Comparison of ENCODE assay signal across 8 cellular contexts in the genomic region with DNA sequence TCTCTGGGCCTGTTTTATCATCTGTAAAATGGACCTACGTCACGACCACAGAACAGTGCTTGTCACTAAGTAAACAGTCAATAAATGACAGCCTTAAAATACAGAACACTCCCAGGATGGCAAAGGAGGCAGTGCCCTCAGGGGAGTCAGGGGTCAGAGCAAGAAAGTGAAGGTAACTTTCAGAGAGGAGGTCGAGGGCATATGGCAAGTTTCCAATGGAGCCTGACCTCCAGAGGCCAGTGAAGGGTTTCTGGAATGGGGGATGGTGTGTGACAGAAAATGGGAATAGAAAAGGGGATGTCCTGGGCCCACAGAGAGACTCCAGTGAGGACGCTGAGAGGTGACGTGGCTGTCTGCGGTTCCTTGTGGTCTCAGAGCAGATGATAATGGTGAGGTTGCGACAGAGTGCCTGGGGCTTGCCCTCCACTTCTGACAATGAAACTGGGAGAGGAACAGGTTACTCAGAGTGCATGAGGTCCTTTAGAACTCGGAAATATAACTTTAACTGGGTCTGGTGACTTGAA.
DNase-seq lines count a peak whose midpoint lies in the region; ATAC-seq and TF ChIP-seq lines count a peak whose summit lies in the region.

No MANE protein-coding gene starts in this region.

- H3K9me3 Mint-ChIP-seq in memory B cell (peaks cover 4% of the 10 kb centered on the region), type B pancreatic cell (no peaks in the 10 kb centered on the region)

- peaks cover 1% of the 10 kb centered on the region for H3K36me3 Mint-ChIP-seq in memory B cell
- peaks cover 14% of the 10 kb centered on the region for H3K36me3 Mint-ChIP-seq in type B pancreatic cell

- no peak for TF ChIP-seq CTCF in type B pancreatic cell (conservative IDR thresholded peaks at IDR 0.05)

- H3K27me3 Mint-ChIP-seq in memory B cell, result no peaks in the 10 kb centered on the region
- H3K27me3 Mint-ChIP-seq in type B pancreatic cell, result no peaks in the 10 kb centered on the region

- in situ Hi-C loops in KBM-7 (cut with MboI; ENCODE audit: low pct_unique_long_range_greater_than_20kb, low sequenced_read_pairs), result no loop called here

- H3K27ac Mint-ChIP-seq in memory B cell (peak overlapping the region; percentile 95), type B pancreatic cell (no peak overlapping the region)

- H3K4me1 Mint-ChIP-seq in memory B cell (peaks cover 25% of the 10 kb centered on the region), type B pancreatic cell (ENCODE audit: unreplicated experiment) (no peaks in the 10 kb centered on the region)

- DNase-seq in EH (ENCODE audit: low read depth) (peak; percentile 30), KBM-7 (peak; percentile 89), memory B cell (ENCODE audit: low spot score in 2 of 2) (peak; percentile 46 to 51), type B pancreatic cell (ENCODE audit: extremely low spot score, unreplicated experiment) (no peak), NCI-H2029 treated with DMSO at 0.1 percent for 48 hours (lab: John Stamatoyannopoulos, UW) (no peak)
- peak; percentile 19 to 33 for DNase-seq in activated CD8-positive, alpha-beta memory T cell treated with anti-CD3 and anti-CD28 coated beads for 4 hours (ENCODE audit: low read depth in 2 of 2)

- H3K4me3 Mint-ChIP-seq in memory B cell, result peak overlapping the region; percentile 41
- H3K4me3 Mint-ChIP-seq in type B pancreatic cell, result no peak overlapping the region

- ATAC-seq in GM21529 (IDR thresholded peaks at IDR 0.05; ENCODE audit: unreplicated experiment) (peak; percentile 95), memory B cell (ENCODE audit: low read depth) (peak; percentile 88), SK-N-SH treated with all-trans-retinoic acid at 6 μM for 48 hours (no peak)

TF ChIP-seq in SK-N-SH treated with all-trans-retinoic acid at 6 μM for 48 hours, 23 proteins besides CTCF, POLR2A, EP300 and RAD21:
- no peak for TF ChIP-seq BACH2 (CRISPR knock-in tag; IDR thresholded peaks at IDR 0.05; ENCODE audit: borderline replicate concordance)
- TF ChIP-seq PPARA (CRISPR knock-in tag; IDR thresholded peaks at IDR 0.05; ENCODE audit: borderline replicate concordance), result no peak
- TF ChIP-seq TOX (CRISPR knock-in tag; IDR thresholded peaks at IDR 0.05; ENCODE audit: borderline replicate concordance), result no peak
- no peak for TF ChIP-seq RARB (CRISPR knock-in tag; IDR thresholded peaks at IDR 0.05)
- TF ChIP-seq, protein P1, sequence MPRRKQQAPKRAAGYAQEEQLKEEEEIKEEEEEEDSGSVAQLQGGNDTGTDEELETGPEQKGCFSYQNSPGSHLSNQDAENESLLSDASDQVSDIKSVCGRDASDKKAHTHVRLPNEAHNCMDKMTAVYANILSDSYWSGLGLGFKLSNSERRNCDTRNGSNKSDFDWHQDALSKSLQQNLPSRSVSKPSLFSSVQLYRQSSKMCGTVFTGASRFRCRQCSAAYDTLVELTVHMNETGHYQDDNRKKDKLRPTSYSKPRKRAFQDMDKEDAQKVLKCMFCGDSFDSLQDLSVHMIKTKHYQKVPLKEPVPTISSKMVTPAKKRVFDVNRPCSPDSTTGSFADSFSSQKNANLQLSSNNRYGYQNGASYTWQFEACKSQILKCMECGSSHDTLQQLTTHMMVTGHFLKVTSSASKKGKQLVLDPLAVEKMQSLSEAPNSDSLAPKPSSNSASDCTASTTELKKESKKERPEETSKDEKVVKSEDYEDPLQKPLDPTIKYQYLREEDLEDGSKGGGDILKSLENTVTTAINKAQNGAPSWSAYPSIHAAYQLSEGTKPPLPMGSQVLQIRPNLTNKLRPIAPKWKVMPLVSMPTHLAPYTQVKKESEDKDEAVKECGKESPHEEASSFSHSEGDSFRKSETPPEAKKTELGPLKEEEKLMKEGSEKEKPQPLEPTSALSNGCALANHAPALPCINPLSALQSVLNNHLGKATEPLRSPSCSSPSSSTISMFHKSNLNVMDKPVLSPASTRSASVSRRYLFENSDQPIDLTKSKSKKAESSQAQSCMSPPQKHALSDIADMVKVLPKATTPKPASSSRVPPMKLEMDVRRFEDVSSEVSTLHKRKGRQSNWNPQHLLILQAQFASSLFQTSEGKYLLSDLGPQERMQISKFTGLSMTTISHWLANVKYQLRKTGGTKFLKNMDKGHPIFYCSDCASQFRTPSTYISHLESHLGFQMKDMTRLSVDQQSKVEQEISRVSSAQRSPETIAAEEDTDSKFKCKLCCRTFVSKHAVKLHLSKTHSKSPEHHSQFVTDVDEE (CRISPR knock-in tag; IDR thresholded peaks at IDR 0.05), result no peak
- no peak for TF ChIP-seq ISL1 (CRISPR knock-in tag; IDR thresholded peaks at IDR 0.05)
- no peak for TF ChIP-seq ZNF565 (CRISPR knock-in tag; conservative IDR thresholded peaks at IDR 0.05; ENCODE audit: low read depth)
- TF ChIP-seq ZFP3 (CRISPR knock-in tag; IDR thresholded peaks at IDR 0.05), result no peak
- TF ChIP-seq, protein P2, sequence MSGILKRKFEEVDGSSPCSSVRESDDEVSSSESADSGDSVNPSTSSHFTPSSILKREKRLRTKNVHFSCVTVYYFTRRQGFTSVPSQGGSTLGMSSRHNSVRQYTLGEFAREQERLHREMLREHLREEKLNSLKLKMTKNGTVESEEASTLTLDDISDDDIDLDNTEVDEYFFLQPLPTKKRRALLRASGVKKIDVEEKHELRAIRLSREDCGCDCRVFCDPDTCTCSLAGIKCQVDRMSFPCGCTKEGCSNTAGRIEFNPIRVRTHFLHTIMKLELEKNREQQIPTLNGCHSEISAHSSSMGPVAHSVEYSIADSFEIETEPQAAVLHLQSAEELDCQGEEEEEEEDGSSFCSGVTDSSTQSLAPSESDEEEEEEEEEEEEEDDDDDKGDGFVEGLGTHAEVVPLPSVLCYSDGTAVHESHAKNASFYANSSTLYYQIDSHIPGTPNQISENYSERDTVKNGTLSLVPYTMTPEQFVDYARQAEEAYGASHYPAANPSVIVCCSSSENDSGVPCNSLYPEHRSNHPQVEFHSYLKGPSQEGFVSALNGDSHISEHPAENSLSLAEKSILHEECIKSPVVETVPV (CRISPR knock-in tag; IDR thresholded peaks at IDR 0.05), result no peak
- TF ChIP-seq CSDC2 (CRISPR knock-in tag; IDR thresholded peaks at IDR 0.05), result no peak
- TF ChIP-seq ZFP30 (CRISPR knock-in tag; IDR thresholded peaks at IDR 0.05), result no peak
- TF ChIP-seq GLIS3 (CRISPR knock-in tag; IDR thresholded peaks at IDR 0.05), result no peak
- no peak for TF ChIP-seq ESRRG (CRISPR knock-in tag; IDR thresholded peaks at IDR 0.05)

Comparison
In these comparisons a context has a peak if more than half of its experiments do, and no peak if none do; other contexts are left out.
1. DNase-seq: peak in EH (single experiment), KBM-7 (single experiment), activated CD8-positive, alpha-beta memory T cell treated with anti-CD3 and anti-CD28 coated beads for 4 hours (2 of 2) and memory B cell (2 of 2); none in type B pancreatic cell (single experiment) and NCI-H2029 treated with DMSO at 0.1 percent for 48 hours (single experiment).